ENCODE assay signal across 20 cellular contexts in genomic region chrX:24124227-24124799, GRCh38. TPM values are rescaled to one million over a fixed set of nuclear protein-coding genes. Genes with fewer than 3 reads are reported as not detected.
DNase-seq lines count a peak whose midpoint lies in the region; ATAC-seq, FAIRE-seq and TF ChIP-seq lines count a peak whose summit lies in the region.
"Had no signal": no experiment of that assay in that cellular context is flagged by ENCODE, and none has a peak within 500 bp of the region (broad histone marks: within the 10 kb centered on the region; RNA-seq: fewer than 3 reads in every experiment).

No MANE protein-coding gene starts in this region.

- TF ChIP-seq RAD21 in A549 (conservative IDR thresholded peaks at IDR 0.05 in 1 of 2, IDR thresholded peaks at IDR 0.05 in 1 of 2): no peak

- no peaks in the 10 kb centered on the region for H3K9me3 Mint-ChIP-seq in neural progenitor cell
- H3K9me3 Mint-ChIP-seq: CD4-positive, alpha-beta T cell; HFFc6 had no signal

- H3K9me3 ChIP-seq in A549 (no peaks in the 10 kb centered on the region), HEK293 (ENCODE audit: control insufficient read depth, insufficient read depth, low read depth, low read length) (no peaks in the 10 kb centered on the region), neural progenitor cell (ENCODE audit: low read depth) (no peaks in the 10 kb centered on the region), upper lobe of right lung (no peaks in the 10 kb centered on the region)
- H3K9me3 ChIP-seq: MG63, SJCRH30 had no signal

- no peak for TF ChIP-seq EP300 in A549 (IDR thresholded peaks at IDR 0.05)

- DNase-seq in A549 (ENCODE audit: low read depth in 1 of 2, low spot score in 1 of 2) (no peak), dermis blood vessel endothelial cell (peak; percentile 37), neural progenitor cell (ENCODE audit: low spot score) (no peak), upper lobe of right lung (no peak), NOMO-1 (lab: John Stamatoyannopoulos, UW; ENCODE audit: unreplicated experiment in 2 of 2) (no peak), DMS79 treated with DMSO at 0.1 percent for 48 hours (lab: John Stamatoyannopoulos, UW) (no peak)
- DNase-seq: CD4-positive, alpha-beta T cell; GOT3; HFFc6; KG1; MG63; NCI-H1105; NCI-H1694 treated with DMSO at 0.1 percent for 48 hours; NCI-H446 treated with DMSO at 0.1 percent for 48 hours; OCI-M1 had no signal

- 45% methylated on average over 4 of the region's 4 CpGs for WGBS in A549 (ENCODE audit: missing lambda C conversion rate)

- H3K4me1 Mint-ChIP-seq in neural progenitor cell: no peaks in the 10 kb centered on the region
- H3K4me1 Mint-ChIP-seq: B cell had no signal

- H3K27me3 Mint-ChIP-seq in neural progenitor cell (ENCODE audit: insufficient read depth, low read depth): peaks cover 3% of the 10 kb centered on the region
- H3K27me3 Mint-ChIP-seq: B cell; CD4-positive, alpha-beta T cell had no signal

- CTCF ChIA-PET in A549 (lab: Yijun Ruan, JAX) (no interaction called here), HEK293 (lab: Yijun Ruan, JAX) (interaction anchor here (0.6 to 1.0 kb wide), 5 partner anchors 13 to 142 kb away, joined by 3 to 5 read pairs (median 4); no protein-coding TSS in a partner anchor)

- TF ChIP-seq CTCF in A549 (IDR thresholded peaks at IDR 0.05): no peak
- no peak for TF ChIP-seq CTCF in HEK293 (tag by site-specific recombination; IDR thresholded peaks at IDR 0.05)
- TF ChIP-seq CTCF in neural progenitor cell (IDR thresholded peaks at IDR 0.05): no peak
- no peak for TF ChIP-seq CTCF in upper lobe of right lung (IDR thresholded peaks at IDR 0.05)

- H3K4me1 ChIP-seq in A549: peaks cover 19% of the 10 kb centered on the region
- peaks cover 24% of the 10 kb centered on the region for H3K4me1 ChIP-seq in HEK293 (ENCODE audit: control insufficient read depth, insufficient read depth, low read length)
- H3K4me1 ChIP-seq in neural progenitor cell: no peaks in the 10 kb centered on the region
- H3K4me1 ChIP-seq in upper lobe of right lung: no peaks in the 10 kb centered on the region
- H3K4me1 ChIP-seq: SJCRH30 had no signal

- H3K36me3 Mint-ChIP-seq in neural progenitor cell: peaks cover under 1% of the 10 kb centered on the region

- peak overlapping the region in 1 of 2 experiments; percentile 64; a peak in 2 of 6 replicates for H3K27ac ChIP-seq in A549
- H3K27ac ChIP-seq in HEK293 (ENCODE audit: extremely low read depth, low read depth, low read length): peak overlapping the region; percentile 48
- H3K27ac ChIP-seq in neural progenitor cell: no peak overlapping the region
- no peak overlapping the region for H3K27ac ChIP-seq in upper lobe of right lung
- H3K27ac ChIP-seq: RWPE1, SJCRH30 had no signal

- no peak overlapping the region for H3K4me3 Mint-ChIP-seq in neural progenitor cell
- H3K4me3 Mint-ChIP-seq: B cell; CD4-positive, alpha-beta T cell; HFFc6 had no signal

- intact Hi-C loops in upper lobe of right lung (cut with DNase I): no loop called here

- TF ChIP-seq POLR2A in A549 (IDR thresholded peaks at IDR 0.05; ENCODE audit: low read length): no peak

- ATAC-seq in A549 (no peak; a peak in 1 of 6 replicates), upper lobe of right lung (no peak)

- POLR2A ChIA-PET in A549 (lab: Yijun Ruan, JAX) (no interaction called here), HEK293 (lab: Yijun Ruan, JAX) (interaction anchor here (0.5 to 0.9 kb wide), 3 partner anchors 22 to 100 kb away, joined by 3 to 7 read pairs (median 3); no protein-coding TSS in a partner anchor)

- no peak overlapping the region for H3K27ac Mint-ChIP-seq in neural progenitor cell
- H3K27ac Mint-ChIP-seq: B cell; CD4-positive, alpha-beta T cell; HFFc6 had no signal

- no peaks in the 10 kb centered on the region for H4K20me1 ChIP-seq in neural progenitor cell (ENCODE audit: low read depth)

- peak overlapping the region; percentile 48 for H3K4me2 ChIP-seq in A549
- H3K4me2 ChIP-seq in neural progenitor cell: no peak overlapping the region

- H3K36me3 ChIP-seq in HEK293 (ENCODE audit: control insufficient read depth in 2 of 2, insufficient read depth in 1 of 2, low read length in 2 of 2): no peaks in the 10 kb centered on the region
- no peaks in the 10 kb centered on the region for H3K36me3 ChIP-seq in neural progenitor cell
- H3K36me3 ChIP-seq in upper lobe of right lung: no peaks in the 10 kb centered on the region
- H3K36me3 ChIP-seq: MG63, SJCRH30 had no signal

- H2AFZ ChIP-seq in neural progenitor cell (replicated peaks): peak overlapping the region; percentile 53

- no peaks in the 10 kb centered on the region for H3K79me2 ChIP-seq in neural progenitor cell (ENCODE audit: low read depth)

- no peak overlapping the region for H3K9ac ChIP-seq in neural progenitor cell

- H3K4me3 ChIP-seq in A549: no peak overlapping the region
- no peak overlapping the region for H3K4me3 ChIP-seq in HEK293 (ENCODE audit: low read depth, low read length)
- H3K4me3 ChIP-seq in neural progenitor cell: no peak overlapping the region
- no peak overlapping the region for H3K4me3 ChIP-seq in upper lobe of right lung
- H3K4me3 ChIP-seq: MG63, SJCRH30 had no signal

- no peaks in the 10 kb centered on the region for H3K27me3 ChIP-seq in neural progenitor cell
- no peaks in the 10 kb centered on the region for H3K27me3 ChIP-seq in upper lobe of right lung
- H3K27me3 ChIP-seq: MG63, SJCRH30 had no signal

- no peaks in the 10 kb centered on the region for H3F3A ChIP-seq in neural progenitor cell (ENCODE audit: low read depth)

- peak; percentile 65 for FAIRE-seq in A549 (lab: Jason Lieb, UNC)
- FAIRE-seq: GM18507 had no signal

TF ChIP-seq in A549, 52 proteins besides CTCF, POLR2A, EP300 and RAD21 (continues in another document):
- TF ChIP-seq ZC3H11A (IDR thresholded peaks at IDR 0.05) (no peak), HMGXB4 (CRISPR knock-in tag; IDR thresholded peaks at IDR 0.05; ENCODE audit: borderline replicate concordance) (no peak), TP53 (CRISPR knock-in tag; IDR thresholded peaks at IDR 0.05) (no peak), USF2 (IDR thresholded peaks at IDR 0.05) (no peak), EHF (CRISPR knock-in tag; IDR thresholded peaks at IDR 0.05) (no peak), KDM1A (IDR thresholded peaks at IDR 0.05; ENCODE audit: low read depth) (no peak), HDAC2 (IDR thresholded peaks at IDR 0.05) (no peak), FOSB (CRISPR knock-in tag; IDR thresholded peaks at IDR 0.05) (no peak)

TF ChIP-seq in HEK293, 187 proteins besides CTCF, POLR2A, EP300 and RAD21 (continues in another document):
- TF ChIP-seq ZNF571 (tag by site-specific recombination; IDR thresholded peaks at IDR 0.05): no peak
- no peak for TF ChIP-seq ZNF132 (tag by site-specific recombination; IDR thresholded peaks at IDR 0.05; ENCODE audit: borderline replicate concordance)
- peak; percentile 92 for TF ChIP-seq PRDM6 (tag by site-specific recombination; IDR thresholded peaks at IDR 0.05)
- TF ChIP-seq ZFP3 (tag by site-specific recombination; IDR thresholded peaks at IDR 0.05; ENCODE audit: low read depth): no peak
- no peak for TF ChIP-seq ZNF707 (tag by site-specific recombination; IDR thresholded peaks at IDR 0.05)
- TF ChIP-seq ZNF768 (tag by site-specific recombination; IDR thresholded peaks at IDR 0.05): no peak
- TF ChIP-seq KLF17 (tag by site-specific recombination; IDR thresholded peaks at IDR 0.05): no peak
- no peak for TF ChIP-seq AEBP2 (tag by site-specific recombination; IDR thresholded peaks at IDR 0.05; ENCODE audit: borderline replicate concordance)
- no peak for TF ChIP-seq ZFP69B (tag by site-specific recombination; IDR thresholded peaks at IDR 0.05)
- no peak; the same call in 1 of the 2 replicates for TF ChIP-seq ZNF341 (tag by site-specific recombination; IDR thresholded peaks at IDR 0.05; ENCODE audit: low read depth)

RNA-seq across cellular contexts. Expression of gene ZFX, which starts 25.2 kb away (rescaled TPM):
- 29.1 and 30.1 TPM in 2 replicates for polyA plus RNA-seq in A549 (2011; rRNA removed)
- polyA plus RNA-seq in A549 (2012; cell fraction: cytosol; rRNA removed): 7.8 and 7.9 TPM in 2 replicates
- polyA plus RNA-seq in A549 (2012; cell fraction: nucleus; rRNA removed): 7.9 and 9.4 TPM in 2 replicates
- 18.0 to 21.3 TPM (median 18.1 TPM) in 3 replicates for polyA plus RNA-seq in A549 (2017; fragmentation: RNase III; extraction: RNeasy Plus Mini Kit Qiagen cat#74134 plus additional on column Dnase treatment)
- 59.7 and 60.2 TPM in 2 replicates for polyA minus RNA-seq in A549 (2011; rRNA and poly(A)+ RNA removed)
- 56.0 and 91.2 TPM in 2 replicates for total RNA-seq in dermis blood vessel endothelial cell
- 48.2 and 59.1 TPM in 2 replicates for total RNA-seq in neural progenitor cell (ENCODE audit: low replicate concordance)
- 41.5 TPM for total RNA-seq in upper lobe of right lung
